ENCODE assay signal across 25 cellular contexts in genomic region chr5:179315356-179315890, GRCh38. TPM values are rescaled to one million over a fixed set of nuclear protein-coding genes. Genes with fewer than 3 reads are reported as not detected.
A peak's percentile ranks its signal among the peaks of the same experiment; 100 is the strongest.
DNase-seq lines count a peak whose midpoint lies in the region; ATAC-seq, FAIRE-seq and TF ChIP-seq lines count a peak whose summit lies in the region.
"Had no signal": no experiment of that assay in that cellular context is flagged by ENCODE, and none has a peak within 500 bp of the region (broad histone marks: within the 10 kb centered on the region; RNA-seq: fewer than 3 reads in every experiment).

No MANE protein-coding gene starts in this region.

- H3K9me3 ChIP-seq in left ventricle myocardium inferior (replicated peaks) = peaks cover 13% of the 10 kb centered on the region
- no peaks in the 10 kb centered on the region for H3K9me3 ChIP-seq in aorta (ENCODE audit: control insufficient read depth, low read length)
- no peaks in the 10 kb centered on the region for H3K9me3 ChIP-seq in HepG2 (ENCODE audit: low read length)
- H3K9me3 ChIP-seq: adrenal gland, BE2C, pancreas, Peyer's patch had no signal

- H4K20me1 ChIP-seq in HepG2 (ENCODE audit: insufficient read depth, low read length) = no peaks in the 10 kb centered on the region

- H3K27ac ChIP-seq in left ventricle myocardium inferior (replicated peaks) = no peak overlapping the region
- no peak overlapping the region for H3K27ac ChIP-seq in aorta (ENCODE audit: low read depth in 1 of 2, low read length in 2 of 2)
- H3K27ac ChIP-seq in HepG2 (ENCODE audit: extremely low read length, insufficient read depth, low read length) = no peak overlapping the region
- H3K27ac ChIP-seq: A549, Peyer's patch, SJSA1 had no signal

- H3K4me1 ChIP-seq in left ventricle myocardium inferior (peaks cover 20% of the 10 kb centered on the region), aorta (ENCODE audit: control insufficient read depth in 1 of 2, insufficient read depth in 2 of 2, low read length in 2 of 2) (no peaks in the 10 kb centered on the region), HepG2 (ENCODE audit: insufficient read depth, low read length) (no peaks in the 10 kb centered on the region)
- H3K4me1 ChIP-seq: A549, adrenal gland, BE2C, pancreas, Peyer's patch, SJSA1 had no signal

- FAIRE-seq in HepG2 (lab: Jason Lieb, UNC) = no peak
- FAIRE-seq: A549, endothelial cell of umbilical vein, GM18507, pancreas had no signal

- no peak for ATAC-seq in Right ventricle myocardium superior (ENCODE audit: poor library complexity)
- no peak for ATAC-seq in left cardiac atrium
- no peak for ATAC-seq in aorta (ENCODE audit: low FRiP score)
- ATAC-seq in HepG2 = no peak
- no peak for ATAC-seq in GM18909 (IDR thresholded peaks at IDR 0.05; ENCODE audit: poor library complexity, unreplicated experiment)
- ATAC-seq: A549; activated CD8-positive, alpha-beta T cell treated with anti-CD3 and anti-CD28 coated beads, Interleukin-2, amount 10 ng/mL, durations not matched to agents 7 days and 5 days; T-cell had no signal

- TF ChIP-seq POLR2A in HepG2 (IDR thresholded peaks at IDR 0.05; ENCODE audit: insufficient read depth in 1 of 2, low read depth in 2 of 2, low read length in 2 of 2) = no peak

- no peak overlapping the region for H3K4me2 ChIP-seq in HepG2 (ENCODE audit: low read depth, low read length)
- H3K4me2 ChIP-seq: A549 had no signal

- in situ Hi-C loops in HepG2 (cut with HindIII; ENCODE audit: extremely low pct_ligation_motif_present, low pct_unique_long_range_greater_than_20kb) = no loop called here

- CTCF ChIA-PET in HepG2 (lab: Yijun Ruan, JAX; ENCODE audit: low intra/inter-chr PET ratio, low total read pairs) = no interaction called here

- 89 to 90% methylated on average over 15 to 16 of the region's 16 CpGs for WGBS in aorta, 2 donors
- 69% methylated on average over 10 of the region's 16 CpGs for WGBS in HepG2 (ENCODE audit: low lambda C conversion rate)

- H3K27me3 ChIP-seq in left ventricle myocardium inferior (ENCODE audit: low read depth) = peaks cover 22% of the 10 kb centered on the region
- no peaks in the 10 kb centered on the region for H3K27me3 ChIP-seq in aorta (ENCODE audit: control insufficient read depth in 1 of 2, insufficient read depth in 2 of 2, low read length in 1 of 2)
- H3K27me3 ChIP-seq in HepG2 (ENCODE audit: control insufficient read depth in 1 of 2, insufficient read depth in 2 of 2, low read length in 2 of 2) = peaks cover 0 to 3% of the 10 kb centered on the region in 2 experiments; a peak in 3 of 5 replicates
- H3K27me3 ChIP-seq: adrenal gland, BE2C, pancreas, Peyer's patch, SJSA1 had no signal

- BruUV-seq in HepG2 (replicated peaks; lab: Mats Ljungman, UMichigan) = no TSS peak

- H3K4me3 ChIP-seq in left ventricle myocardium inferior (no peak overlapping the region), aorta (ENCODE audit: low read length in 2 of 2) (no peak overlapping the region), HepG2 (replicated peaks in 1 of 3; ENCODE audit: insufficient read depth in 1 of 3, low read depth in 2 of 3, low read length in 3 of 3) (no peak overlapping the region)
- H3K4me3 ChIP-seq: A549, adrenal gland, pancreas, Peyer's patch, SJSA1 had no signal

- no peaks in the 10 kb centered on the region for H3K36me3 ChIP-seq in left ventricle myocardium inferior
- no peaks in the 10 kb centered on the region for H3K36me3 ChIP-seq in aorta (ENCODE audit: control insufficient read depth in 1 of 2, insufficient read depth in 2 of 2, low read length in 1 of 2)
- H3K36me3 ChIP-seq in HepG2 (replicated peaks in 1 of 2; ENCODE audit: control insufficient read depth in 1 of 2, insufficient read depth in 2 of 2, low read length in 2 of 2) = no peaks in the 10 kb centered on the region
- H3K36me3 ChIP-seq: adrenal gland, BE2C, pancreas, Peyer's patch, SJSA1 had no signal

- H3K79me2 ChIP-seq in HepG2 (ENCODE audit: insufficient read depth, low read length) = no peaks in the 10 kb centered on the region

- TF ChIP-seq CTCF in left ventricle myocardium inferior (IDR thresholded peaks at IDR 0.05; ENCODE audit: borderline replicate concordance) = no peak
- no peak for TF ChIP-seq CTCF in HepG2 (CRISPR knock-in tag; IDR thresholded peaks at IDR 0.05)

- H3K9ac ChIP-seq in HepG2 (ENCODE audit: insufficient read depth, low read depth, low read length) = no peak overlapping the region

- peak; percentile 35 for DNase-seq in Right ventricle myocardium superior
- no peak for DNase-seq in left cardiac atrium
- DNase-seq in left ventricle myocardium inferior = peak; percentile 11
- DNase-seq in posterior vena cava (ENCODE audit: low spot score) = peak; percentile 67
- DNase-seq in aorta = peak; percentile 28 to 43
- no peak for DNase-seq in ecto neural progenitor cell (ENCODE audit: low spot score)
- no peak for DNase-seq in HepG2 (ENCODE audit: low spot score)
- DNase-seq: activated CD4-positive, alpha-beta T cell treated with anti-CD3 and anti-CD28 coated beads for 1 hour; activated CD8-positive, alpha-beta T cell treated with anti-CD3 and anti-CD28 coated beads, Interleukin-2, amount 10 ng/mL, durations not matched to agents 7 days and 5 days; activated naive CD4-positive, alpha-beta T cell; activated T-cell treated with anti-CD3 and anti-CD28 coated beads, Interleukin-2, amount 50 U/mL, for 1 hour; kidney glomerular epithelial cell; NCI-H1417 treated with DMSO at 0.1 percent for 48 hours; stimulated activated CD8-positive, alpha-beta memory T cell treated with anti-CD3 and anti-CD28 coated beads, Interleukin-4, amount 100 ng/mL, for 48 hours; T-cell had no signal

- TF ChIP-seq EP300 in HepG2 (IDR thresholded peaks at IDR 0.05; ENCODE audit: low read depth in 2 of 2, low read length in 2 of 2) = no peak
- no peak for TF ChIP-seq EP300 in HepG2 (CRISPR knock-in tag; IDR thresholded peaks at IDR 0.05; ENCODE audit: borderline replicate concordance)

- intact Hi-C loops in Right ventricle myocardium superior (cut with DNase I) = no loop called here
- intact Hi-C loops in left cardiac atrium (cut with DNase I) = no loop called here
- intact Hi-C loops in left ventricle myocardium inferior (cut with micrococcal nuclease) = no loop called here
- intact Hi-C loops in posterior vena cava (cut with DNase I) = no loop called here
- intact Hi-C loops in aorta (cut with DNase I) = no loop called here
- intact Hi-C loops in HepG2 (cut with micrococcal nuclease; ENCODE audit: unreplicated experiment) = no loop called here

- POLR2A ChIA-PET in HepG2 (lab: Yijun Ruan, JAX) = no interaction called here

- no peak for TF ChIP-seq RAD21 in HepG2 (CRISPR knock-in tag; IDR thresholded peaks at IDR 0.05)

- H2AFZ ChIP-seq in HepG2 (ENCODE audit: low read length) = no peak overlapping the region

TF ChIP-seq in HepG2, 621 proteins besides CTCF, POLR2A, EP300 and RAD21 (continues in another document):
- TF ChIP-seq, protein P1, sequence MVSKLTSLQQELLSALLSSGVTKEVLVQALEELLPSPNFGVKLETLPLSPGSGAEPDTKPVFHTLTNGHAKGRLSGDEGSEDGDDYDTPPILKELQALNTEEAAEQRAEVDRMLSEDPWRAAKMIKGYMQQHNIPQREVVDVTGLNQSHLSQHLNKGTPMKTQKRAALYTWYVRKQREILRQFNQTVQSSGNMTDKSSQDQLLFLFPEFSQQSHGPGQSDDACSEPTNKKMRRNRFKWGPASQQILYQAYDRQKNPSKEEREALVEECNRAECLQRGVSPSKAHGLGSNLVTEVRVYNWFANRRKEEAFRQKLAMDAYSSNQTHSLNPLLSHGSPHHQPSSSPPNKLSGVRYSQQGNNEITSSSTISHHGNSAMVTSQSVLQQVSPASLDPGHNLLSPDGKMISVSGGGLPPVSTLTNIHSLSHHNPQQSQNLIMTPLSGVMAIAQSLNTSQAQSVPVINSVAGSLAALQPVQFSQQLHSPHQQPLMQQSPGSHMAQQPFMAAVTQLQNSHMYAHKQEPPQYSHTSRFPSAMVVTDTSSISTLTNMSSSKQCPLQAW (CRISPR knock-in tag; IDR thresholded peaks at IDR 0.05) = no peak
- TF ChIP-seq ZMYM3 (CRISPR knock-in tag; IDR thresholded peaks at IDR 0.05) = no peak

RNA-seq across cellular contexts. Expression of gene ADAMTS2, which starts 29.8 kb away (rescaled TPM):
- total RNA-seq in Right ventricle myocardium superior = 3.6 TPM
- total RNA-seq in left cardiac atrium = 10 to 100 TPM; 15.0 to 22.7 TPM
- 4.6 TPM for total RNA-seq in left ventricle myocardium inferior
- 10 to 100 TPM; 27.1 to 62.0 TPM for total RNA-seq in posterior vena cava
- total RNA-seq in aorta = 10 to 100 TPM; 24.5 to 49.8 TPM
- polyA plus RNA-seq in aorta = 10 to 100 TPM in 1 of 2 donors, 1 to 10 TPM in 1; 4.8 to 39.5 TPM
- 0.18 and 0.24 TPM in 2 replicates for total RNA-seq in HepG2 (2016; rRNA removed; fragmentation: Illumina TruSeq; extraction: Trizol)
- total RNA-seq in HepG2 (2016; cell fraction: cytosol; rRNA removed; fragmentation: Illumina TruSeq; extraction: Trizol; ENCODE audit: low read depth) = 0.09 and 0.10 TPM in 2 replicates
- total RNA-seq in HepG2 (2016; cell fraction: insoluble cytoplasmic fraction; rRNA removed; fragmentation: Illumina TruSeq; extraction: Trizol) = 0.15 and 0.17 TPM in 2 replicates
- total RNA-seq in HepG2 (2016; cell fraction: membrane; rRNA removed; fragmentation: Illumina TruSeq; extraction: Trizol) = 0.25 and 0.38 TPM in 2 replicates
- 0.25 and 0.59 TPM in 2 replicates for total RNA-seq in HepG2 (2016; cell fraction: nucleus; rRNA removed; fragmentation: Illumina TruSeq; extraction: Trizol)
- polyA plus RNA-seq in HepG2 (2011; rRNA removed) = 3.5 and 3.6 TPM in 2 replicates
- polyA plus RNA-seq in HepG2 (2011; cell fraction: cytosol; rRNA removed) = 2.4 and 4.9 TPM in 2 replicates
- 5.3 and 5.6 TPM in 2 replicates for polyA plus RNA-seq in HepG2 (2011; cell fraction: nucleus; rRNA removed)
- polyA plus RNA-seq in HepG2 (2012) = 2.3 and 2.4 TPM in 2 replicates
- 0.26 and 0.29 TPM in 2 replicates for polyA plus RNA-seq in HepG2 (2016; cell fraction: cytosol; fragmentation: Illumina TruSeq; extraction: Trizol; ENCODE audit: low read depth)
- polyA plus RNA-seq in HepG2 (2016; cell fraction: insoluble cytoplasmic fraction; fragmentation: Illumina TruSeq; extraction: Trizol; ENCODE audit: low read depth) = 0.36 and 0.41 TPM in 2 replicates
- polyA plus RNA-seq in HepG2 (2016; cell fraction: membrane; fragmentation: Illumina TruSeq; extraction: Trizol; ENCODE audit: low read depth) = 0.58 and 0.62 TPM in 2 replicates
- polyA plus RNA-seq in HepG2 (2016; cell fraction: nucleus; fragmentation: Illumina TruSeq; extraction: Trizol; ENCODE audit: insufficient read depth, low read depth) = 0.59 and 1.2 TPM in 2 replicates
- 4.6 TPM in 1 of 2 replicates, not detected in the other for polyA minus RNA-seq in HepG2 (2011; rRNA and poly(A)+ RNA removed; ENCODE audit: low replicate concordance)
- polyA minus RNA-seq in HepG2 (2011; cell fraction: cytosol; rRNA and poly(A)+ RNA removed) = 0.99 and 1.4 TPM in 2 replicates
- 0.90 and 1.7 TPM in 2 replicates for polyA minus RNA-seq in HepG2 (2011; cell fraction: nucleus; rRNA and poly(A)+ RNA removed)
- total RNA-seq: activated CD8-positive, alpha-beta T cell treated with anti-CD3 and anti-CD28 coated beads, Interleukin-2, amount 10 ng/mL, durations not matched to agents 7 days and 5 days; endothelial cell of umbilical vein; NCI-H460 had no signal
- polyA plus RNA-seq: A549, endothelial cell of umbilical vein had no signal

Comparison
In these comparisons a context has a peak if more than half of its experiments do, and no peak if none do; other contexts are left out.
1. DNase-seq: peak in Right ventricle myocardium superior (single experiment), left ventricle myocardium inferior (single experiment), posterior vena cava (single experiment) and aorta (2 of 2); none in left cardiac atrium (single experiment), ecto neural progenitor cell (single experiment) and HepG2 (single experiment).